27 cellular contexts compared by ENCODE assay signal in genomic region chr20:35062478-35062877, GRCh38.
"Had no signal": no experiment of that assay in that cellular context is flagged by ENCODE, and none has a peak within 500 bp of the region (broad histone marks: within the 10 kb centered on the region; RNA-seq: fewer than 3 reads in every experiment).

No MANE protein-coding gene starts in this region.

- H3K9me3 ChIP-seq: esophagus muscularis mucosa, gastroesophageal sphincter, heart left ventricle, left lung, mucosa of descending colon, prostate gland, right atrium auricular region, testis, tibial artery had no signal

- H3K36me3 ChIP-seq: prostate gland had no signal

- H2AFZ ChIP-seq: hepatocyte had no signal

- H3K27ac Mint-ChIP-seq: type B pancreatic cell had no signal

- DNase-seq: effector CD8-positive, alpha-beta T cell; heart left ventricle; left cardiac atrium; left lung; mesenchymal stem cell; mucosa of descending colon; naive B cell; nephron progenitor cell; nucleus accumbens; stimulated activated CD4-positive, alpha-beta T cell treated with anti-CD3 and anti-CD28 coated beads, Interleukin-12 subunit alpha, Interleukin-12 subunit beta, amount 100 ng/mL, for 4 hours; stimulated activated CD4-positive, alpha-beta T cell treated with anti-CD3 and anti-CD28 coated beads, Interleukin-1b, Interleukin-23, amount 100 ng/mL, for 48 hours; stimulated activated CD4-positive, alpha-beta T cell treated with anti-CD3 and anti-CD28 coated beads, Interleukin-4, amount 100 ng/mL, for 1 hour; stimulated activated CD8-positive, alpha-beta memory T cell treated with anti-CD3 and anti-CD28 coated beads, Interleukin-4, amount 100 ng/mL, for 48 hours; stimulated activated naive CD4-positive, alpha-beta T cell; substantia nigra; testis; tibial artery had no signal

- H3K27ac ChIP-seq: esophagus muscularis mucosa, foreskin keratinocyte, gastroesophageal sphincter, heart left ventricle, hepatocyte, left lung, prostate gland, right atrium auricular region, testis, tibial artery had no signal

- H3K4me2 ChIP-seq: hepatocyte, smooth muscle cell had no signal

- H3K4me3 Mint-ChIP-seq: mesothelial cell of epicardium, naive B cell, nephron progenitor cell, type B pancreatic cell had no signal

- H3K27me3 Mint-ChIP-seq: naive B cell, type B pancreatic cell had no signal

- H3K4me3 ChIP-seq: esophagus muscularis mucosa, gastroesophageal sphincter, heart left ventricle, hepatocyte, left lung, mucosa of descending colon, prostate gland, right atrium auricular region, smooth muscle cell, testis, tibial artery had no signal

- H3K4me1 ChIP-seq: prostate gland had no signal

- H3K9me3 Mint-ChIP-seq: naive B cell, type B pancreatic cell had no signal

- ATAC-seq: foreskin keratinocyte, gastroesophageal sphincter, heart left ventricle, left cardiac atrium, left lung, mucosa of descending colon, sciatic nerve had no signal

- H3K27me3 ChIP-seq: esophagus muscularis mucosa, foreskin keratinocyte, gastroesophageal sphincter, heart left ventricle, hepatocyte, left lung, right atrium auricular region, testis, tibial artery had no signal
